ENCODE assay signal across 24 cellular contexts in the genomic region with DNA sequence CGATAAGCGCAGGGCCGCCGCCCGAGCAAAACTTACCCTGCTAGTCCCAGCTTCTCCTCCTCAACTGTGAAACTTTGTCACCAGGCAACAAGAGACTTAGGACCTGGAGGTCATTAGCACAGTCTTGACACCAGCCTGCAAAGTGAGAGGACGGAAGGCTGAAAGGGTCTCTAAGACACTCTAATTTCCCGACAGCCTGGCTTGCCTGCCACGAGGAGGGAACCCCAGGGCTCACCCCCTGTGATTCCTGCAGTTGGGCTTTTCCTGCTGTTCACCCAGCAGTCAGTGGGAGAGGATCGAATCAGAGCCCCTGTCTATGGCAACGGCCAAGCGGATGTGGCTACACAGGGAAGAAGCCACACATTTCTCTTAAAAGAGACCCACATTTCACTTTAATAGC. TPM values are rescaled to one million over a fixed set of nuclear protein-coding genes. Genes with fewer than 3 reads are reported as not detected.
DNase-seq lines count a peak whose midpoint lies in the region; ATAC-seq, FAIRE-seq and TF ChIP-seq lines count a peak whose summit lies in the region.
"Had no signal": no experiment of that assay in that cellular context is flagged by ENCODE, and none has a peak within 500 bp of the region (broad histone marks: within the 10 kb centered on the region; RNA-seq: fewer than 3 reads in every experiment).

No MANE protein-coding gene starts in this region.

- TF ChIP-seq CTCF in AG10803 (conservative IDR thresholded peaks at IDR 0.05; ENCODE audit: low read length): no peak
- no peak for TF ChIP-seq CTCF in H1 (IDR thresholded peaks at IDR 0.05; ENCODE audit: control extremely low read depth in 1 of 3, insufficient read depth in 1 of 3, low read depth in 1 of 3, low read length in 3 of 3)
- no peak for TF ChIP-seq CTCF in neural progenitor cell (IDR thresholded peaks at IDR 0.05)

- H3K79me2 ChIP-seq in H1 (ENCODE audit: control insufficient read depth in 1 of 2, insufficient read depth in 2 of 2, low read length in 2 of 2) (no peaks in the 10 kb centered on the region), neural progenitor cell (ENCODE audit: low read depth) (no peaks in the 10 kb centered on the region)

- H3K23me2 ChIP-seq in H1 (ENCODE audit: low read depth, low read length): no peaks in the 10 kb centered on the region

- H3K9me3 ChIP-seq in H1 (ENCODE audit: insufficient read depth in 2 of 2, low read depth in 1 of 2, low read length in 1 of 2) (no peaks in the 10 kb centered on the region), neural progenitor cell (ENCODE audit: low read depth) (no peaks in the 10 kb centered on the region)
- H3K9me3 ChIP-seq: adrenal gland, Peyer's patch, tibial artery had no signal

- H3F3A ChIP-seq in neural progenitor cell (ENCODE audit: low read depth): no peaks in the 10 kb centered on the region

- no peak overlapping the region for H2BK20ac ChIP-seq in H1 (ENCODE audit: low read length)

- no peak overlapping the region for H4K8ac ChIP-seq in H1 (ENCODE audit: extremely low read depth, insufficient read depth, low read length)

- no peak overlapping the region for H3K4me2 ChIP-seq in H1 (ENCODE audit: insufficient read depth in 1 of 2, low read depth in 2 of 2, low read length in 2 of 2)
- no peak overlapping the region for H3K4me2 ChIP-seq in neural progenitor cell
- H3K4me2 ChIP-seq: KMS-11 had no signal

- peak overlapping the region; percentile 41; the same call in 1 of the 2 replicates for H2AFZ ChIP-seq in H1 (ENCODE audit: low read length)
- no peak overlapping the region for H2AFZ ChIP-seq in neural progenitor cell (replicated peaks)

- TF ChIP-seq RAD21 in H1 (IDR thresholded peaks at IDR 0.05 in 1 of 2, conservative IDR thresholded peaks at IDR 0.05 in 1 of 2; ENCODE audit: low read depth in 2 of 2, low read length in 2 of 2): no peak

- H3K27ac ChIP-seq in H1 (ENCODE audit: low read depth, low read length) (no peak overlapping the region), neural progenitor cell (no peak overlapping the region)
- H3K27ac ChIP-seq: adrenal gland, KMS-11, Peyer's patch, tibial artery had no signal

- H3K27me3 ChIP-seq in H1 (replicated peaks in 1 of 4; ENCODE audit: control insufficient read depth in 3 of 4, extremely low read depth in 1 of 4, insufficient read depth in 3 of 4, low read length in 3 of 4): no peaks in the 10 kb centered on the region; a peak in 1 of 7 replicates
- no peaks in the 10 kb centered on the region for H3K27me3 ChIP-seq in neural progenitor cell
- H3K27me3 ChIP-seq: adrenal gland, Peyer's patch, tibial artery had no signal

- H4K20me1 ChIP-seq in H1 (replicated peaks in 1 of 2; ENCODE audit: control insufficient read depth in 1 of 2, insufficient read depth in 2 of 2, low read length in 2 of 2) (no peaks in the 10 kb centered on the region), neural progenitor cell (ENCODE audit: low read depth) (no peaks in the 10 kb centered on the region)

- FAIRE-seq in H1 (lab: Jason Lieb, UNC): no peak
- FAIRE-seq in frontal cortex (lab: Jason Lieb, UNC): no peak

- H2BK5ac ChIP-seq in H1 (ENCODE audit: low read depth, low read length): no peak overlapping the region

- no peak overlapping the region for H3K18ac ChIP-seq in H1 (ENCODE audit: extremely low read depth, low read length)

- H3K4me1 Mint-ChIP-seq in neural progenitor cell: peaks cover 22% of the 10 kb centered on the region
- H3K4me1 Mint-ChIP-seq: activated CD4-positive, alpha-beta T cell treated with anti-CD3 and anti-CD28 coated beads for 36 hours; CD4-positive, alpha-beta memory T cell; central memory CD8-positive, alpha-beta T cell; mesothelial cell of epicardium had no signal

- TF ChIP-seq POLR2A in H1 (IDR thresholded peaks at IDR 0.05; ENCODE audit: control extremely low read depth in 1 of 2, low read depth in 2 of 2, low read length in 2 of 2): no peak

- POLR2A ChIA-PET in H1 (lab: Charles Lee; ENCODE audit: partially characterized antibody): no interaction called here

- CTCF ChIA-PET in H1 (lab: Charles Lee; ENCODE audit: partially characterized antibody): no interaction called here

- TF ChIP-seq EP300 in H1 (IDR thresholded peaks at IDR 0.05; ENCODE audit: borderline replicate concordance in 1 of 2, low read depth in 2 of 2, low read length in 2 of 2): no peak

- no peak overlapping the region for H3K14ac ChIP-seq in H1 (ENCODE audit: insufficient read length)

- peak; percentile 12 for DNase-seq in AG10803 (ENCODE audit: low read depth)
- DNase-seq in HT1080 (ENCODE audit: low read depth): peak; percentile 35
- no peak for DNase-seq in H1 (ENCODE audit: low read depth in 1 of 2, low spot score in 2 of 2)
- peak; percentile 15 for DNase-seq in neural progenitor cell (ENCODE audit: low spot score)
- no peak for DNase-seq in frontal cortex (ENCODE audit: low spot score in 2 of 2)
- no peak for DNase-seq in NCI-H446 (lab: John Stamatoyannopoulos, UW)
- DNase-seq: activated CD4-positive, alpha-beta T cell treated with anti-CD3 and anti-CD28 coated beads for 36 hours; activated gamma-delta T cell; CD4-positive, alpha-beta memory T cell; DMS79; effector CD4-positive, alpha-beta T cell; kidney; NCI-H1092; NCI-H748 treated with DMSO at 0.1 percent for 48 hours; Peyer's patch; tibial artery had no signal

- H3K4ac ChIP-seq in H1 (replicated peaks; ENCODE audit: insufficient read length, low read depth, low read length): no peak overlapping the region

- H2AK5ac ChIP-seq in H1 (ENCODE audit: low read depth, low read length): no peak overlapping the region

- no peak overlapping the region for H3K4me3 ChIP-seq in AG10803 (ENCODE audit: low read length)
- no peak overlapping the region for H3K4me3 ChIP-seq in H1 (ENCODE audit: extremely low read depth in 1 of 4, insufficient read depth in 2 of 4, low read depth in 3 of 4, low read length in 4 of 4)
- H3K4me3 ChIP-seq in neural progenitor cell: no peak overlapping the region
- H3K4me3 ChIP-seq: adrenal gland, Peyer's patch, tibial artery had no signal

- peak overlapping the region; percentile 55 for H3K4me3 Mint-ChIP-seq in neural progenitor cell
- H3K4me3 Mint-ChIP-seq: activated CD4-positive, alpha-beta T cell treated with anti-CD3 and anti-CD28 coated beads for 36 hours; CD4-positive, alpha-beta memory T cell; central memory CD8-positive, alpha-beta T cell; mesothelial cell of epicardium; neural crest cell had no signal

- no peak overlapping the region for H2BK15ac ChIP-seq in H1 (ENCODE audit: low read length)

- H3K36me3 Mint-ChIP-seq in neural progenitor cell: no peaks in the 10 kb centered on the region
- H3K36me3 Mint-ChIP-seq: CD4-positive, alpha-beta memory T cell; mesothelial cell of epicardium had no signal

- H3K23ac ChIP-seq in H1 (ENCODE audit: insufficient read length): no peak overlapping the region

- peaks cover 0 to 3% (median 0%) of the 10 kb centered on the region in 4 experiments; a peak in 3 of 7 replicates for H3K4me1 ChIP-seq in H1 (replicated peaks in 1 of 4; ENCODE audit: control insufficient read depth in 3 of 4, insufficient read depth in 4 of 4, low read length in 3 of 4)
- peaks cover 10% of the 10 kb centered on the region for H3K4me1 ChIP-seq in neural progenitor cell
- H3K4me1 ChIP-seq: adrenal gland, Peyer's patch, tibial artery had no signal

- ATAC-seq in GM18498 (IDR thresholded peaks at IDR 0.05; ENCODE audit: unreplicated experiment) (no peak), esophagus mucosa (no peak)
- ATAC-seq: activated CD4-positive, alpha-beta T cell treated with anti-CD3 and anti-CD28 coated beads for 36 hours; SK-N-SH treated with all-trans-retinoic acid at 6 μM for 48 hours had no signal

- no peak overlapping the region for H3K9ac ChIP-seq in H1 (replicated peaks in 1 of 4; ENCODE audit: extremely low read depth in 1 of 4, low read depth in 3 of 4, low read length in 3 of 4)
- H3K9ac ChIP-seq in neural progenitor cell: no peak overlapping the region
- H3K9ac ChIP-seq: KMS-11 had no signal

- no peaks in the 10 kb centered on the region for H3K79me1 ChIP-seq in H1 (ENCODE audit: low read depth, low read length)

- H4K5ac ChIP-seq in H1 (ENCODE audit: insufficient read length, low read depth, low read length): no peak overlapping the region

- no peak overlapping the region for H2BK12ac ChIP-seq in H1 (ENCODE audit: low read depth, low read length)

- H3K36me3 ChIP-seq in H1 (ENCODE audit: control insufficient read depth in 2 of 4, insufficient read depth in 4 of 4, low read length in 3 of 4) (no peaks in the 10 kb centered on the region), neural progenitor cell (no peaks in the 10 kb centered on the region)
- H3K36me3 ChIP-seq: adrenal gland, Peyer's patch, tibial artery had no signal

- peaks cover 7% of the 10 kb centered on the region for H3K27me3 Mint-ChIP-seq in neural progenitor cell (ENCODE audit: insufficient read depth, low read depth)
- H3K27me3 Mint-ChIP-seq: activated CD4-positive, alpha-beta T cell treated with anti-CD3 and anti-CD28 coated beads for 36 hours had no signal

- WGBS in H1 (ENCODE audit: extremely low coverage in 1 of 2, insufficient coverage in 1 of 2, insufficient read length in 1 of 2, insufficient replicate concordance in 2 of 2, low coverage in 1 of 2, low lambda C conversion rate in 2 of 2, missing lambda C conversion rate in 1 of 2), 2 experiments: 82% methylated on average over 6 of the region's 11 CpGs; no CpG with 5 or more reads in 1 of the 2 experiments

- H2BK120ac ChIP-seq in H1 (replicated peaks; ENCODE audit: low read depth, low read length): no peak overlapping the region

- peak overlapping the region; percentile 95 for H3K27ac Mint-ChIP-seq in neural progenitor cell
- H3K27ac Mint-ChIP-seq: activated CD4-positive, alpha-beta T cell treated with anti-CD3 and anti-CD28 coated beads for 36 hours; CD4-positive, alpha-beta memory T cell; mesothelial cell of epicardium had no signal

- H4K91ac ChIP-seq in H1 (replicated peaks; ENCODE audit: insufficient read length, low read length): no peak overlapping the region

- H3K56ac ChIP-seq in H1 (replicated peaks; ENCODE audit: insufficient read length, low read depth, low read length): no peak overlapping the region

- H3K9me3 Mint-ChIP-seq in neural progenitor cell: no peaks in the 10 kb centered on the region
- H3K9me3 Mint-ChIP-seq: CD4-positive, alpha-beta memory T cell; central memory CD8-positive, alpha-beta T cell; mesothelial cell of epicardium; neural crest cell had no signal

RNA-seq across cellular contexts. Expression of a gene that starts 4.5 kb away (rescaled TPM):
- total RNA-seq in HT1080 (2014; rRNA removed; shearing (Covaris generic)): 0.59 and 0.70 TPM in 2 replicates
- not detected in 2 replicates for polyA plus RNA-seq in HT1080 (2015; cell fraction: cytosol; rRNA removed)
- polyA plus RNA-seq in HT1080 (2015; cell fraction: nucleus; rRNA removed): not detected in 2 replicates
- not detected in 2 replicates for total RNA-seq in H1 (2021; fragmentation: NEBNext Ultra II Directional; extraction: Animal tissue kit (Norgen Biotek cat#: 25700))
- not detected in 2 replicates for polyA plus RNA-seq in H1 (2011; rRNA removed)
- not detected for polyA plus RNA-seq in H1 (2011; cell fraction: cytosol; rRNA removed)
- polyA plus RNA-seq in H1 (2011; cell fraction: nucleus; rRNA removed): not detected
- polyA plus RNA-seq in H1 (2012, experiment 1 of 2): not detected in 4 replicates
- polyA plus RNA-seq in H1 (2012, experiment 2 of 2): not detected
- not detected for polyA plus RNA-seq in H1 (2013, experiment 1 of 2)
- polyA plus RNA-seq in H1 (2013, experiment 2 of 2): not detected
- not detected in 2 replicates for polyA minus RNA-seq in H1 (2011; rRNA and poly(A)+ RNA removed)
- polyA minus RNA-seq in H1 (2011; cell fraction: cytosol; rRNA and poly(A)+ RNA removed): not detected
- polyA minus RNA-seq in H1 (2011; cell fraction: nucleus; rRNA and poly(A)+ RNA removed): not detected
- total RNA-seq in neural progenitor cell (ENCODE audit: low replicate concordance) (not detected in 2 replicates), frontal cortex (not detected), esophagus mucosa (not detected)
- total RNA-seq: activated CD4-positive, alpha-beta T cell treated with anti-CD3 and anti-CD28 coated beads for 36 hours; adrenal gland; CD4-positive, alpha-beta memory T cell; kidney; mesothelial cell of epicardium; neural crest cell had no signal
- polyA plus RNA-seq: adrenal gland; CD4-positive, alpha-beta memory T cell had no signal

Comparison
In these comparisons a context has a peak if more than half of its experiments do, and no peak if none do; other contexts are left out.
1. DNase-seq: peak in AG10803 (single experiment), HT1080 (single experiment) and neural progenitor cell (single experiment); none in H1 (0 of 2), frontal cortex (0 of 2) and NCI-H446 (0 of 2).